In genomic region chr15:25057574-25057973, GRCh38 we compare ENCODE assay signal across 24 cellular contexts.
DNase-seq lines count a peak whose midpoint lies in the region; ATAC-seq and TF ChIP-seq lines count a peak whose summit lies in the region.
"Had no signal": no experiment of that assay in that cellular context is flagged by ENCODE, and none has a peak within 500 bp of the region (broad histone marks: within the 10 kb centered on the region; RNA-seq: fewer than 3 reads in every experiment).

No MANE protein-coding gene starts in this region.

- no peak for TF ChIP-seq POLR2A in tibial nerve (IDR thresholded peaks at IDR 0.05)

- no peaks in the 10 kb centered on the region for H3K27me3 ChIP-seq in tibial nerve
- H3K27me3 ChIP-seq: dorsolateral prefrontal cortex, transverse colon had no signal

- peaks cover 10 to 100% (median 61%) of the 10 kb centered on the region in 3 donors for H3K36me3 ChIP-seq in tibial nerve

- H3K27me3 Mint-ChIP-seq in progenitor cell of endocrine pancreas, result no peaks in the 10 kb centered on the region
- H3K27me3 Mint-ChIP-seq: stimulated activated naive B cell treated with anti-CD40 and anti-IgM and Interleukin-4, amounts not matched to agents 10 μg/mL and 1 μg/mL and 100 μg/mL, for 72 hours had no signal

- H3K4me3 Mint-ChIP-seq in progenitor cell of endocrine pancreas (ENCODE audit: low read depth), result no peak overlapping the region
- H3K4me3 Mint-ChIP-seq: activated T-helper 1 cell treated with anti-CD3 and anti-CD28 coated beads, Interleukin-12 subunit alpha, Interleukin-12 subunit beta, Interleukin-2, Interleukin-4 antibody, amounts not matched to agents 30 ng/mL and 10 ng/mL and 1 ng/mL, durations not matched to agents 14 hours and 24 hours and 36 hours had no signal

- peaks cover 99% of the 10 kb centered on the region for H3K36me3 Mint-ChIP-seq in progenitor cell of endocrine pancreas (ENCODE audit: insufficient read depth)

- no peaks in the 10 kb centered on the region for H3K4me1 ChIP-seq in tibial nerve
- H3K4me1 ChIP-seq: Caco-2, transverse colon had no signal

- TF ChIP-seq CTCF in progenitor cell of endocrine pancreas (IDR thresholded peaks at IDR 0.05; ENCODE audit: unreplicated experiment), result no peak
- TF ChIP-seq CTCF in tibial nerve (IDR thresholded peaks at IDR 0.05), result no peak

- H3K27ac Mint-ChIP-seq in progenitor cell of endocrine pancreas, result peak overlapping the region; percentile 83
- H3K27ac Mint-ChIP-seq: activated T-helper 1 cell treated with anti-CD3 and anti-CD28 coated beads, Interleukin-12 subunit alpha, Interleukin-12 subunit beta, Interleukin-2, Interleukin-4 antibody, amounts not matched to agents 30 ng/mL and 10 ng/mL and 1 ng/mL, durations not matched to agents 14 hours and 24 hours and 36 hours; stimulated activated naive B cell treated with anti-CD40 and anti-IgM and Interleukin-4, amounts not matched to agents 10 μg/mL and 1 μg/mL and 100 μg/mL, for 72 hours had no signal

- no peak for TF ChIP-seq EP300 in tibial nerve (IDR thresholded peaks at IDR 0.05)

- no peak for ATAC-seq in HG03442 (IDR thresholded peaks at IDR 0.05; ENCODE audit: unreplicated experiment)
- ATAC-seq: activated CD4-positive, CD25-positive, alpha-beta regulatory T cell treated with anti-CD3 and anti-CD28 coated beads, Interleukin-2, amount 50 U/mL, for 24 hours; activated naive CD4-positive, alpha-beta T cell treated with anti-CD3 and anti-CD28 coated beads, Interleukin-2, amount 50 U/mL, for 72 hours; stimulated activated naive B cell treated with anti-CD40 and anti-IgM and Interleukin-4, amounts not matched to agents 10 μg/mL and 1 μg/mL and 100 μg/mL, for 72 hours had no signal

- no peak overlapping the region for H3K4me3 ChIP-seq in tibial nerve
- H3K4me3 ChIP-seq: dorsolateral prefrontal cortex, smooth muscle cell, transverse colon had no signal

- WGBS in tibial nerve, 2 donors, result 95 to 97% methylated on average over 7 of the region's 7 CpGs

- H3K27ac ChIP-seq in tibial nerve, result no peak overlapping the region
- H3K27ac ChIP-seq: dorsolateral prefrontal cortex, transverse colon had no signal

- peak; percentile 50 for DNase-seq in activated effector memory CD4-positive, alpha-beta T cell treated with anti-CD3 and anti-CD28 coated beads, Interleukin-2, amount 50 U/mL, for 16 hours
- no peak for DNase-seq in activated effector memory CD4-positive, alpha-beta T cell treated with Interleukin-2 at 50 U/mL for 16 hours
- DNase-seq in ecto neural progenitor cell (ENCODE audit: low spot score) (peak; percentile 21), progenitor cell of endocrine pancreas (ENCODE audit: low spot score, unreplicated experiment) (no peak), ureter (ENCODE audit: low spot score) (peak; percentile 18), tibial nerve (ENCODE audit: low spot score in 2 of 2) (no peak)
- no peak for DNase-seq in activated CD4-positive, CD25-positive, alpha-beta regulatory T cell treated with anti-CD3 and anti-CD28 coated beads, Interleukin-2, amount 50 U/mL, for 72 hours
- DNase-seq: central memory CD4-positive, alpha-beta T cell; kidney glomerular epithelial cell; NCI-H1048; NCI-H187; NCI-H2171 treated with DMSO at 0.1 percent for 48 hours; NCI-H524; SHP77; stimulated activated CD4-positive, alpha-beta T cell treated with anti-CD3 and anti-CD28 coated beads, Interleukin-4, amount 100 ng/mL, for 1 hour; stimulated activated naive B cell treated with anti-CD40 and anti-IgM and Interleukin-4, amounts not matched to agents 10 μg/mL and 1 μg/mL and 100 μg/mL, for 72 hours; transverse colon had no signal

- peaks cover 82% of the 10 kb centered on the region for H3K9me3 Mint-ChIP-seq in progenitor cell of endocrine pancreas (ENCODE audit: low read depth)

- no peaks in the 10 kb centered on the region for H3K4me1 Mint-ChIP-seq in progenitor cell of endocrine pancreas (ENCODE audit: low read depth)
- H3K4me1 Mint-ChIP-seq: stimulated activated naive B cell treated with anti-CD40 and anti-IgM and Interleukin-4, amounts not matched to agents 10 μg/mL and 1 μg/mL and 100 μg/mL, for 72 hours had no signal

- H3K9me3 ChIP-seq in tibial nerve, result peaks cover 13 to 100% (median 86%) of the 10 kb centered on the region in 4 donors

Comparison
In these comparisons a context has a peak if more than half of its experiments do, and no peak if none do; other contexts are left out.
1. DNase-seq: peak in activated effector memory CD4-positive, alpha-beta T cell treated with anti-CD3 and anti-CD28 coated beads, Interleukin-2, amount 50 U/mL, for 16 hours (single experiment), ecto neural progenitor cell (single experiment) and ureter (single experiment); none in activated effector memory CD4-positive, alpha-beta T cell treated with Interleukin-2 at 50 U/mL for 16 hours (single experiment), progenitor cell of endocrine pancreas (single experiment), tibial nerve (0 of 2) and activated CD4-positive, CD25-positive, alpha-beta regulatory T cell treated with anti-CD3 and anti-CD28 coated beads, Interleukin-2, amount 50 U/mL, for 72 hours (single experiment).